ENCODE assay signal across 18 cellular contexts in genomic region chr2:242038928-242039341, GRCh38.
"Had no signal": no experiment of that assay in that cellular context is flagged by ENCODE, and none has a peak within 500 bp of the region (broad histone marks: within the 10 kb centered on the region; RNA-seq: fewer than 3 reads in every experiment).

No MANE protein-coding gene starts in this region.

- H3K27me3 ChIP-seq: hepatocyte, pancreas, testis had no signal

- H3K36me3 Mint-ChIP-seq: mesothelial cell of epicardium, natural killer cell had no signal

- H3K27ac ChIP-seq: coronary artery, dorsolateral prefrontal cortex, hepatocyte, pancreas, prostate gland, sigmoid colon, skin epidermis, testis, transverse colon had no signal

- H3K36me3 ChIP-seq: pancreas, prostate gland, sigmoid colon, transverse colon had no signal

- H3K27ac Mint-ChIP-seq: mesothelial cell of epicardium; natural killer cell; stimulated activated naive B cell treated with anti-CD40 and anti-IgM and Interleukin-4, amounts not matched to agents 10 μg/mL and 1 μg/mL and 100 μg/mL, for 72 hours; stimulated activated naive CD8-positive, alpha-beta T cell treated with anti-CD3 and anti-CD28 coated beads, Interleukin-15, amount 100 ng/mL, for 72 hours had no signal

- H2AFZ ChIP-seq: hepatocyte had no signal

- H3K4me3 Mint-ChIP-seq: mesothelial cell of epicardium; natural killer cell; neural crest cell; stimulated activated naive B cell treated with anti-CD40 and anti-IgM and Interleukin-4, amounts not matched to agents 10 μg/mL and 1 μg/mL and 100 μg/mL, for 72 hours; stimulated activated naive CD8-positive, alpha-beta T cell treated with anti-CD3 and anti-CD28 coated beads, Interleukin-15, amount 100 ng/mL, for 72 hours had no signal

- H3K9me3 ChIP-seq: pancreas, prostate gland, sigmoid colon, testis, transverse colon had no signal

- ATAC-seq: natural killer cell; pancreas; stimulated activated naive B cell treated with anti-CD40 and anti-IgM and Interleukin-4, amounts not matched to agents 10 μg/mL and 1 μg/mL and 100 μg/mL, for 72 hours; stimulated activated naive CD8-positive, alpha-beta T cell treated with anti-CD3 and anti-CD28 coated beads, Interleukin-15, amount 100 ng/mL, for 72 hours had no signal

- H3K9me3 Mint-ChIP-seq: natural killer cell; neural crest cell; stimulated activated naive B cell treated with anti-CD40 and anti-IgM and Interleukin-4, amounts not matched to agents 10 μg/mL and 1 μg/mL and 100 μg/mL, for 72 hours; stimulated activated naive CD8-positive, alpha-beta T cell treated with anti-CD3 and anti-CD28 coated beads, Interleukin-15, amount 100 ng/mL, for 72 hours had no signal

- H3K4me1 ChIP-seq: prostate gland, sigmoid colon, transverse colon had no signal

- H3K4me2 ChIP-seq: hepatocyte had no signal

- H3K4me3 ChIP-seq: coronary artery, dorsolateral prefrontal cortex, hepatocyte, pancreas, prostate gland, sigmoid colon, skin epidermis, testis, transverse colon had no signal

- H3K4me1 Mint-ChIP-seq: natural killer cell; neural crest cell; stimulated activated naive B cell treated with anti-CD40 and anti-IgM and Interleukin-4, amounts not matched to agents 10 μg/mL and 1 μg/mL and 100 μg/mL, for 72 hours had no signal

- DNase-seq: effector CD8-positive, alpha-beta T cell; kidney glomerular epithelial cell; natural killer cell; stimulated activated CD4-positive, alpha-beta T cell treated with anti-CD3 and anti-CD28 coated beads, Interleukin-2, amount 100 ng/mL, for 24 hours; stimulated activated naive B cell treated with anti-CD40 and anti-IgM and Interleukin-4, amounts not matched to agents 10 μg/mL and 1 μg/mL and 100 μg/mL, for 72 hours; stimulated activated naive CD8-positive, alpha-beta T cell treated with anti-CD3 and anti-CD28 coated beads, Interleukin-15, amount 100 ng/mL, for 72 hours; testis; transverse colon had no signal

- H3K79me2 ChIP-seq: hepatocyte had no signal

- FAIRE-seq: pancreas, urothelium cell line had no signal
